8 cellular contexts compared by ENCODE assay signal in the genomic region with DNA sequence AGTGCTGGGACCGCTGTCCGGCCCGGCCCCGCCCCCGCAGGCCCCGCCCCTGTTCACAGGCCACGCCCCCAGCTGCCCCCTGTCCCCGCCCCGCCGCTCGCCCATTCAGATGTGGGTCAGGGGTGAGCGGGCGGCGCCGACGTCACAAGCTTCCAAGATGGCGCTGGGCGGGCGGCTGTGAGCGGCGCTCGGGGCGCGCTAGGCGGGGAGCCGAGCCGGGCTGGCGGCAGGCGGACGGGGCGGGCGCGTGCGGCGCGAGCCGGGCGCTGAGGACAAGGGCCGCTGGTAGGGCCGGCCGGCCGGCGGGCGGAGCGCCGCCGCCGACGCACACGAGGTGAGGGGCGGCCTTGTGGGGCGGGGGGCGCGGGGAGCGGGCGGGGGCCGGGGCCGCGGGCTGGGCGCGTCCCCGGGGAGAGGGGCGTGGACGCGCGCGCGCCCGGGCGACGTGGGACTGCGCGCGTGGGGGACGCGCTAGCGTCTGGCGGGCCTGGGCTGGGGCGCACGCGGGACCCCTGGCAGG. TPM values are rescaled to one million over a fixed set of nuclear protein-coding genes. Genes with fewer than 3 reads are reported as not detected.
DNase-seq lines count a peak whose midpoint lies in the region; ATAC-seq and TF ChIP-seq lines count a peak whose summit lies in the region.
"Not testable (repeated sequence)": the region's sequence is repeated elsewhere in the genome, so short reads cannot be mapped to it uniquely, and the experiment has no call there.

A gene with protein sequence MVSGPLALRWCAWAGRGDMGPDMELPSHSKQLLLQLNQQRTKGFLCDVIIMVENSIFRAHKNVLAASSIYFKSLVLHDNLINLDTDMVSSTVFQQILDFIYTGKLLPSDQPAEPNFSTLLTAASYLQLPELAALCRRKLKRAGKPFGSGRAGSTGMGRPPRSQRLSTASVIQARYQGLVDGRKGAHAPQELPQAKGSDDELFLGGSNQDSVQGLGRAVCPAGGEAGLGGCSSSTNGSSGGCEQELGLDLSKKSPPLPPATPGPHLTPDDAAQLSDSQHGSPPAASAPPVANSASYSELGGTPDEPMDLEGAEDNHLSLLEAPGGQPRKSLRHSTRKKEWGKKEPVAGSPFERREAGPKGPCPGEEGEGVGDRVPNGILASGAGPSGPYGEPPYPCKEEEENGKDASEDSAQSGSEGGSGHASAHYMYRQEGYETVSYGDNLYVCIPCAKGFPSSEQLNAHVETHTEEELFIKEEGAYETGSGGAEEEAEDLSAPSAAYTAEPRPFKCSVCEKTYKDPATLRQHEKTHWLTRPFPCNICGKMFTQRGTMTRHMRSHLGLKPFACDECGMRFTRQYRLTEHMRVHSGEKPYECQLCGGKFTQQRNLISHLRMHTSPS (plus strand): TSS at position 145 of the 520 bp plus-strand sequence. CDS start 25,461 bp downstream, outside the sequence.

- TF ChIP-seq POLR2A in sigmoid colon (IDR thresholded peaks at IDR 0.05) = not testable (repeated sequence)

- peak; percentile 66 for ATAC-seq in GM19395 (IDR thresholded peaks at IDR 0.05; ENCODE audit: unreplicated experiment)
- peak; percentile 71 for ATAC-seq in HG02763 (IDR thresholded peaks at IDR 0.05; ENCODE audit: unreplicated experiment)
- ATAC-seq in activated CD8-positive, alpha-beta T cell treated with anti-CD3 and anti-CD28 coated beads for 36 hours = peak; percentile 93
- peak; percentile 96 for ATAC-seq in left lobe of liver

- H3K27me3 Mint-ChIP-seq in activated CD8-positive, alpha-beta T cell treated with anti-CD3 and anti-CD28 coated beads for 36 hours = not testable (repeated sequence)

- not testable (repeated sequence) for TF ChIP-seq EP300 in sigmoid colon (IDR thresholded peaks at IDR 0.05)

- not testable (repeated sequence) for H3K4me1 Mint-ChIP-seq in activated CD8-positive, alpha-beta T cell treated with anti-CD3 and anti-CD28 coated beads for 36 hours (ENCODE audit: low read depth)

- H3K9ac ChIP-seq in HUES64 (ENCODE audit: low read depth, low read length) = not testable (repeated sequence)

- intact Hi-C loops in activated CD8-positive, alpha-beta T cell treated with anti-CD3 and anti-CD28 coated beads for 36 hours (cut with micrococcal nuclease); sigmoid colon (cut with DNase I): not testable (repeated sequence)

- H3K4me3 Mint-ChIP-seq in activated CD8-positive, alpha-beta T cell treated with anti-CD3 and anti-CD28 coated beads for 36 hours = peak within 1 kb of the TSS; percentile 63

- H3K9me3 ChIP-seq in HUES64 (ENCODE audit: insufficient read depth, low read depth, low read length); ectodermal cell (ENCODE audit: control insufficient read depth, low read length); sigmoid colon: not testable (repeated sequence)

- H3K36me3 ChIP-seq in BJ (ENCODE audit: control insufficient read depth, insufficient read depth, low read length); HUES64 (ENCODE audit: insufficient read depth, low read length); ectodermal cell (ENCODE audit: control insufficient read depth, insufficient read depth, low read length); sigmoid colon: not testable (repeated sequence)

- DNase-seq in BJ (ENCODE audit: low read depth); activated CD8-positive, alpha-beta T cell treated with anti-CD3 and anti-CD28 coated beads for 36 hours; left lobe of liver (ENCODE audit: low spot score); sigmoid colon: not testable (repeated sequence)

- not testable (repeated sequence) for H3K36me3 Mint-ChIP-seq in activated CD8-positive, alpha-beta T cell treated with anti-CD3 and anti-CD28 coated beads for 36 hours (ENCODE audit: low read depth)

- not testable (repeated sequence) for H3K27ac Mint-ChIP-seq in activated CD8-positive, alpha-beta T cell treated with anti-CD3 and anti-CD28 coated beads for 36 hours

- CTCF ChIA-PET in BJ (lab: Yijun Ruan, JAX); activated CD8-positive, alpha-beta T cell treated with anti-CD3 and anti-CD28 coated beads for 36 hours (lab: Charles Lee): not testable (repeated sequence)

- not testable (repeated sequence) for TF ChIP-seq CTCF in BJ (IDR thresholded peaks at IDR 0.05; ENCODE audit: insufficient read depth, low read depth, low read length); activated CD8-positive, alpha-beta T cell treated with anti-CD3 and anti-CD28 coated beads for 36 hours (IDR thresholded peaks at IDR 0.05); sigmoid colon (IDR thresholded peaks at IDR 0.05)

- H3K4me1 ChIP-seq in HUES64 (ENCODE audit: insufficient read depth, low read length); ectodermal cell (ENCODE audit: control insufficient read depth, insufficient read depth, low read length); sigmoid colon: not testable (repeated sequence)

- WGBS in HUES64 = no CpG with 5 or more reads among the region's 81 CpGs
- WGBS in ectodermal cell, 2 experiments = 0% methylated on average over 5 to 13 of the region's 81 CpGs
- WGBS in sigmoid colon, 2 donors = 0 to 1% methylated on average over 46 of the region's 81 CpGs

- not testable (repeated sequence) for H3K9me3 Mint-ChIP-seq in activated CD8-positive, alpha-beta T cell treated with anti-CD3 and anti-CD28 coated beads for 36 hours

- H3K27ac ChIP-seq in HUES64 (ENCODE audit: low read depth, low read length); ectodermal cell (ENCODE audit: insufficient read depth, low read depth, low read length, poor library complexity, severe bottlenecking): not testable (repeated sequence)
- peak within 1 kb of the TSS in 3 of 4 donors; percentile 64 to 73 (median 71) for H3K27ac ChIP-seq in sigmoid colon

- H3K4me3 ChIP-seq in BJ (ENCODE audit: low read depth, low read length) (peak within 1 kb of the TSS; percentile 45), HUES64 (ENCODE audit: low read length) (peak within 1 kb of the TSS; percentile 50), ectodermal cell (ENCODE audit: insufficient read depth, low read depth, low read length) (peak within 1 kb of the TSS; percentile 38), sigmoid colon (peak within 1 kb of the TSS; percentile 27 to 52 (median 44))

- POLR2A ChIA-PET in BJ (lab: Charles Lee); activated CD8-positive, alpha-beta T cell treated with anti-CD3 and anti-CD28 coated beads for 36 hours (lab: Charles Lee): not testable (repeated sequence)

- H3K27me3 ChIP-seq in BJ (ENCODE audit: control insufficient read depth, insufficient read depth, low read length); HUES64 (ENCODE audit: insufficient read depth, low read length); ectodermal cell (ENCODE audit: control insufficient read depth, insufficient read depth, low read length, poor library complexity, severe bottlenecking); sigmoid colon: not testable (repeated sequence)

RNA-seq across cellular contexts. Expression of the gene that starts here (rescaled TPM):
- polyA plus RNA-seq in BJ (2011; rRNA removed) (0.50 and 0.54 TPM in 2 replicates), sigmoid colon (1 to 10 TPM; 1.2 to 3.5 (median 1.4) TPM)
- polyA minus RNA-seq in BJ (2011; rRNA and poly(A)+ RNA removed) = 0.72 and 1.2 TPM in 2 replicates
- 14.1 TPM for polyA plus RNA-seq in HUES64 (2013, experiment 1 of 2)
- polyA plus RNA-seq in HUES64 (2013, experiment 2 of 2) = 17.1 TPM
- total RNA-seq in activated CD8-positive, alpha-beta T cell treated with anti-CD3 and anti-CD28 coated beads for 36 hours = 1 to 10 TPM; 3.8 to 4.1 TPM
- polyA plus RNA-seq in ectodermal cell (2013, experiment 1 of 4) = 30.5 TPM
- polyA plus RNA-seq in ectodermal cell (2013, experiment 2 of 4) = 34.0 TPM
- 23.5 TPM for polyA plus RNA-seq in ectodermal cell (2013, experiment 3 of 4)
- polyA plus RNA-seq in ectodermal cell (2013, experiment 4 of 4) = 26.5 TPM
- total RNA-seq in left lobe of liver (2.1 TPM), sigmoid colon (1 to 10 TPM; 2.1 to 4.2 (median 2.7) TPM)
